ENCODE assay signal across 9 cellular contexts in the genomic region with DNA sequence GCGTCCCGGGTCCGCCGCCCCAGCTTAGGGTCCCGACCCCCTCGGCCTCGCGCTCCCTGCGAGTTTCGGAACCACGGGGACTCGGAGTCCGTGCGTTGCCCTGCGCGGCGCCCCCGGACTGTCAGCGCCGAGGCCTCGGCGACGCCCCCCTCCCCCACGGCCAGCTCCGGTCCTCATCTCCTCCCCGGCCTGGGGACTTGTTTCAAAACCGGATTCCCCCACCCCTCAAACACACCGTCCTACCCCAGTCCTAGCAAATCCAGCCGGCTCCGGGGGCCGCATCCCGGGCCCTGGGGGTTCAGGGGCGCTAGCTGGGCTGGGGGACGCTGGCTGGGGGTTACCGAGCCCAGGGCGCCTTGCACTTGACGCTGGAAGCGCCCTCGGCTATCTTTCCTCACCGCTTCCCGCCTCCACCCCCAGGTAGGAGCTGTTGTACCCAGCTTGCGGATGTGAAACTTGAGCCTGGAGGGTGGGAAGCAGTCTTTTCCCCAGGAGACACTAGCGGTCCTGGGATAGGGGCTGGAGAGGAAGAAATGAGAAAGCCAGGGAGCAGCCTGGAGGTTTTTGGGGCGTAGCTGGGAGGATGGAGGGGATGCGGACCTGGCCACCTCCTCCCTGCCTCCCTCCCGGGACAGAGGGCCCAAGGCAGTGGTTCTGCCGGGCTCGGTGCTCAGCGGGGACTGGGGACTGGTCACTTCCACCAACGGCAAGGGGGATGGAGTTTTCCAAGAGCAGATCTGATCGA. TPM values are rescaled to one million over a fixed set of nuclear protein-coding genes. Genes with fewer than 3 reads are reported as not detected.
DNase-seq lines count a peak whose midpoint lies in the region; ATAC-seq and TF ChIP-seq lines count a peak whose summit lies in the region.
"Had no signal": no experiment of that assay in that cellular context is flagged by ENCODE, and none has a peak within 500 bp of the region (broad histone marks: within the 10 kb centered on the region; RNA-seq: fewer than 3 reads in every experiment).

No MANE protein-coding gene starts in this region.

- peak overlapping the region; percentile 97 for H3K14ac ChIP-seq in trophoblast cell (ENCODE audit: low read length)

- peak overlapping the region; percentile 95 for H4K91ac ChIP-seq in trophoblast cell (ENCODE audit: low read depth, low read length)

- H3K4ac ChIP-seq in trophoblast cell (ENCODE audit: low read depth, low read length) = peak overlapping the region; percentile 99

- H3K79me1 ChIP-seq in trophoblast cell (ENCODE audit: low read length) = peaks cover 39% of the 10 kb centered on the region

- H3K4me2 ChIP-seq in BLaER1 treated with 17β-estradiol and CSF1 and Interleukin-3, amounts not matched to agents 10 nM and 100 nM = peak overlapping the region; percentile 92 to 99 (median 98)
- H3K4me2 ChIP-seq in trophoblast cell (ENCODE audit: low read length) = peak overlapping the region; percentile 94

- peaks cover 0 to 5% (median 0%) of the 10 kb centered on the region in 11 experiments; a peak in 3 of 22 replicates for H4K20me1 ChIP-seq in BLaER1 treated with 17β-estradiol and CSF1 and Interleukin-3, amounts not matched to agents 10 nM and 100 nM

- POLR2A ChIA-PET in Panc1 (lab: Charles Lee) = no interaction called here

- no peaks in the 10 kb centered on the region for H3K9me3 ChIP-seq in BLaER1 treated with 17β-estradiol and CSF1 and Interleukin-3, amounts not matched to agents 10 nM and 100 nM (replicated peaks in 1 of 11)
- no peaks in the 10 kb centered on the region for H3K9me3 ChIP-seq in Panc1 (ENCODE audit: control insufficient read depth, insufficient read depth, low read depth, low read length)
- H3K9me3 ChIP-seq in trophoblast cell (ENCODE audit: insufficient read depth, low read depth, low read length) = no peaks in the 10 kb centered on the region

- peaks cover 0 to 5% (median 0%) of the 10 kb centered on the region in 11 experiments; a peak in 2 of 22 replicates for H3K36me3 ChIP-seq in BLaER1 treated with 17β-estradiol and CSF1 and Interleukin-3, amounts not matched to agents 10 nM and 100 nM
- H3K36me3 ChIP-seq in Panc1 (ENCODE audit: control insufficient read depth, insufficient read depth, low read length) (no peaks in the 10 kb centered on the region), trophoblast cell (ENCODE audit: control insufficient read depth in 1 of 2, insufficient read depth in 2 of 2, low read length in 2 of 2) (peaks cover 18 to 22% of the 10 kb centered on the region in 2 experiments)

- H3K23ac ChIP-seq in trophoblast cell (ENCODE audit: low read length) = no peak overlapping the region

- peaks cover 49 to 76% (median 67%) of the 10 kb centered on the region in 10 experiments for H3K4me1 ChIP-seq in BLaER1 treated with 17β-estradiol and CSF1 and Interleukin-3, amounts not matched to agents 10 nM and 100 nM
- H3K4me1 ChIP-seq in Panc1 (ENCODE audit: control insufficient read depth, insufficient read depth, low read length) (peaks cover 5% of the 10 kb centered on the region), trophoblast cell (ENCODE audit: control insufficient read depth in 1 of 2, insufficient read depth in 2 of 2, low read length in 2 of 2) (peaks cover 20 to 25% of the 10 kb centered on the region in 2 experiments)

- TF ChIP-seq CTCF in Panc1 (IDR thresholded peaks at IDR 0.05) (no peak), fibroblast of mammary gland (conservative IDR thresholded peaks at IDR 0.05; ENCODE audit: control insufficient read depth, insufficient read depth, low read depth, low read length) (no peak)

- peak overlapping the region; percentile 77 for H2BK120ac ChIP-seq in trophoblast cell (ENCODE audit: insufficient read depth, low read length, poor library complexity)

- peak overlapping the region; percentile 76 for H2AFZ ChIP-seq in trophoblast cell (ENCODE audit: insufficient read depth, low read length, poor library complexity)

- H3K4me3 ChIP-seq in BLaER1 treated with 17β-estradiol and CSF1 and Interleukin-3, amounts not matched to agents 10 nM and 100 nM = peak overlapping the region; percentile 54 to 84 (median 76)
- peak overlapping the region; percentile 57 to 58 for H3K4me3 ChIP-seq in Panc1 (ENCODE audit: low read depth in 2 of 2, low read length in 2 of 2)
- peak overlapping the region; percentile 95 for H3K4me3 ChIP-seq in fibroblast of mammary gland (ENCODE audit: control insufficient read depth, low read depth, low read length)
- peak overlapping the region; percentile 83 for H3K4me3 ChIP-seq in trophoblast cell (ENCODE audit: low read depth, low read length)

- H4K8ac ChIP-seq in trophoblast cell (ENCODE audit: low read depth, low read length) = peak overlapping the region; percentile 90

- H4K12ac ChIP-seq in trophoblast cell (ENCODE audit: low read depth, low read length) = peak overlapping the region; percentile 78

- intact Hi-C loops in Panc1 (cut with micrococcal nuclease; ENCODE audit: unreplicated experiment) = no loop called here

- no CpG with 5 or more reads among the region's 51 CpGs for WGBS in trophoblast cell (ENCODE audit: extremely low coverage, insufficient coverage, insufficient read length)

- H3K9ac ChIP-seq in BLaER1 treated with 17β-estradiol and CSF1 and Interleukin-3, amounts not matched to agents 10 nM and 100 nM = peak overlapping the region; percentile 59 to 91 (median 85); a peak in 21 of 22 replicates
- H3K9ac ChIP-seq in trophoblast cell (ENCODE audit: low read length) = peak overlapping the region; percentile 89

- H2BK5ac ChIP-seq in trophoblast cell (ENCODE audit: low read depth, low read length, poor library complexity) = peak overlapping the region; percentile 97

- no TSS peak for BruUV-seq in Panc1 (replicated peaks; lab: Mats Ljungman, UMichigan)

- CTCF ChIA-PET in Panc1 (lab: Charles Lee) = no interaction called here

- H2BK12ac ChIP-seq in trophoblast cell (ENCODE audit: low read length) = peak overlapping the region; percentile 47

- in situ Hi-C loops in Panc1 (cut with HindIII; ENCODE audit: low pct_unique_long_range_greater_than_20kb, low sequenced_read_pairs) = no loop called here

- peak overlapping the region; percentile 97 for H3K18ac ChIP-seq in trophoblast cell (ENCODE audit: low read length)

- ATAC-seq in Panc1 = peak; percentile 30; the same call in 1 of the 2 replicates
- no peak for ATAC-seq in GM21367 (IDR thresholded peaks at IDR 0.05; ENCODE audit: unreplicated experiment)
- ATAC-seq in HG03039 (IDR thresholded peaks at IDR 0.05; ENCODE audit: unreplicated experiment) = no peak

- H2AK5ac ChIP-seq in trophoblast cell (ENCODE audit: low read length) = peak overlapping the region; percentile 97

- H3K79me2 ChIP-seq in trophoblast cell (ENCODE audit: control insufficient read depth, insufficient read depth, low read length, poor library complexity) = peaks cover 46% of the 10 kb centered on the region

- peak overlapping the region in 9 of 11 experiments; percentile 54 to 89 (median 81); a peak in 19 of 22 replicates for H3K27ac ChIP-seq in BLaER1 treated with 17β-estradiol and CSF1 and Interleukin-3, amounts not matched to agents 10 nM and 100 nM
- H3K27ac ChIP-seq in Panc1 (ENCODE audit: low read length) (peak overlapping the region; percentile 84), trophoblast cell (ENCODE audit: low read depth, low read length) (peak overlapping the region; percentile 98)

- no peak for DNase-seq in Panc1 (ENCODE audit: low read depth, low spot score)
- DNase-seq in fibroblast of mammary gland (ENCODE audit: low read depth) = no peak
- DNase-seq in trophoblast cell = peak in 1 of 2 donors; percentile 55
- no peak for DNase-seq in NCI-H187 treated with DMSO at 0.1 percent for 48 hours (lab: John Stamatoyannopoulos, UW)
- DNase-seq in RKO (ENCODE audit: low spot score) = no peak
- DNase-seq: cortex of kidney had no signal

- peaks cover 0 to 25% (median 0%) of the 10 kb centered on the region in 11 experiments; a peak in 5 of 22 replicates for H3K27me3 ChIP-seq in BLaER1 treated with 17β-estradiol and CSF1 and Interleukin-3, amounts not matched to agents 10 nM and 100 nM
- H3K27me3 ChIP-seq in Panc1 (ENCODE audit: control insufficient read depth, insufficient read depth, low read length) = no peaks in the 10 kb centered on the region
- H3K27me3 ChIP-seq in trophoblast cell (ENCODE audit: insufficient read depth, low read length) = no peaks in the 10 kb centered on the region

RNA-seq across cellular contexts. Expression of a gene that starts 0.6 kb away (rescaled TPM):
- total RNA-seq in Panc1 (2021; ENCODE audit: unreplicated experiment) = 143 TPM
- polyA plus RNA-seq in Panc1 (2012; ENCODE audit: insufficient read length) = 196 TPM
- 1,067 and 1,077 TPM in 2 replicates for polyA plus RNA-seq in trophoblast cell (2013)
